In genomic region chr14:70707138-70708038, GRCh38 we compare ENCODE assay signal across 9 cellular contexts.
DNase-seq lines count a peak whose midpoint lies in the region; ATAC-seq and TF ChIP-seq lines count a peak whose summit lies in the region.
"Had no signal": no experiment of that assay in that cellular context is flagged by ENCODE, and none has a peak within 500 bp of the region (broad histone marks: within the 10 kb centered on the region; RNA-seq: fewer than 3 reads in every experiment).

No MANE protein-coding gene starts in this region.

- intact Hi-C loops in sciatic nerve (cut with DNase I), result no loop called here

- no peak for TF ChIP-seq CTCF in progenitor cell of endocrine pancreas (IDR thresholded peaks at IDR 0.05; ENCODE audit: unreplicated experiment)
- no peak for TF ChIP-seq CTCF in glutamatergic neuron (IDR thresholded peaks at IDR 0.05; ENCODE audit: partially characterized antibody, unreplicated experiment)

- H3K27me3 Mint-ChIP-seq in T-helper 2 cell treated with Interferon-gamma antibody and Interleukin-4, amounts not matched to agents 5 μg/mL and 100 μg/mL, for 36 hours (ENCODE audit: low read depth), result peaks cover 18% of the 10 kb centered on the region
- H3K27me3 Mint-ChIP-seq in progenitor cell of endocrine pancreas (peaks cover 9% of the 10 kb centered on the region), glutamatergic neuron (ENCODE audit: unreplicated experiment) (peaks cover 1% of the 10 kb centered on the region)
- H3K27me3 Mint-ChIP-seq: activated naive CD8-positive, alpha-beta T cell had no signal

- H3K27ac Mint-ChIP-seq in T-helper 2 cell treated with Interferon-gamma antibody and Interleukin-4, amounts not matched to agents 5 μg/mL and 100 μg/mL, for 36 hours, result no peak overlapping the region
- no peak overlapping the region for H3K27ac Mint-ChIP-seq in progenitor cell of endocrine pancreas
- no peak overlapping the region for H3K27ac Mint-ChIP-seq in glutamatergic neuron (ENCODE audit: unreplicated experiment)
- H3K27ac Mint-ChIP-seq: activated naive CD8-positive, alpha-beta T cell had no signal

- ATAC-seq in HG03103 (IDR thresholded peaks at IDR 0.05; ENCODE audit: low read depth, unreplicated experiment) (peak; percentile 63), sciatic nerve (no peak)

- DNase-seq in AG20443 (ENCODE audit: low spot score) (peak; percentile 90), myocyte (ENCODE audit: low read depth) (peak; percentile 80), sciatic nerve (ENCODE audit: low spot score) (no peak), progenitor cell of endocrine pancreas (ENCODE audit: low spot score, unreplicated experiment) (no peak), glutamatergic neuron (no peak)
- DNase-seq in T-helper 2 cell treated with Interferon-gamma antibody and Interleukin-4, amounts not matched to agents 5 μg/mL and 100 μg/mL, for 36 hours (ENCODE audit: low spot score), result peak; percentile 7

- peak; percentile 16 for TF ChIP-seq POLR2A in GM18951 (IDR thresholded peaks at IDR 0.05; ENCODE audit: extremely low read depth, insufficient read depth, insufficient read length)

- H3K4me3 Mint-ChIP-seq in T-helper 2 cell treated with Interferon-gamma antibody and Interleukin-4, amounts not matched to agents 5 μg/mL and 100 μg/mL, for 36 hours, result no peak overlapping the region
- H3K4me3 Mint-ChIP-seq in progenitor cell of endocrine pancreas (ENCODE audit: low read depth) (no peak overlapping the region), glutamatergic neuron (ENCODE audit: unreplicated experiment) (no peak overlapping the region)
- H3K4me3 Mint-ChIP-seq: activated naive CD8-positive, alpha-beta T cell had no signal

- H3K9me3 Mint-ChIP-seq in T-helper 2 cell treated with Interferon-gamma antibody and Interleukin-4, amounts not matched to agents 5 μg/mL and 100 μg/mL, for 36 hours, result no peaks in the 10 kb centered on the region
- H3K9me3 Mint-ChIP-seq in progenitor cell of endocrine pancreas (ENCODE audit: low read depth) (no peaks in the 10 kb centered on the region), glutamatergic neuron (ENCODE audit: unreplicated experiment) (no peaks in the 10 kb centered on the region)

- no peaks in the 10 kb centered on the region for H3K36me3 Mint-ChIP-seq in T-helper 2 cell treated with Interferon-gamma antibody and Interleukin-4, amounts not matched to agents 5 μg/mL and 100 μg/mL, for 36 hours (ENCODE audit: low read depth)
- H3K36me3 Mint-ChIP-seq in progenitor cell of endocrine pancreas (ENCODE audit: insufficient read depth) (no peaks in the 10 kb centered on the region), glutamatergic neuron (ENCODE audit: unreplicated experiment) (peaks cover 4% of the 10 kb centered on the region)
- H3K36me3 Mint-ChIP-seq: activated naive CD8-positive, alpha-beta T cell had no signal

- in situ Hi-C loops in GM18951 (cut with MboI; ENCODE audit: low sequenced_read_pairs, unreplicated experiment), result loop anchor here (25.0 kb wide), 1 partner anchor 255 kb away; no protein-coding TSS in a partner anchor

- H3K4me1 Mint-ChIP-seq in T-helper 2 cell treated with Interferon-gamma antibody and Interleukin-4, amounts not matched to agents 5 μg/mL and 100 μg/mL, for 36 hours (ENCODE audit: low read depth), result no peaks in the 10 kb centered on the region
- H3K4me1 Mint-ChIP-seq in progenitor cell of endocrine pancreas (ENCODE audit: low read depth), result peaks cover 7% of the 10 kb centered on the region
- no peaks in the 10 kb centered on the region for H3K4me1 Mint-ChIP-seq in glutamatergic neuron (ENCODE audit: low read depth, unreplicated experiment)

Comparison
In these comparisons a context has a peak if more than half of its experiments do, and no peak if none do; other contexts are left out.
1. DNase-seq: peak in AG20443 (single experiment), T-helper 2 cell treated with Interferon-gamma antibody and Interleukin-4, amounts not matched to agents 5 μg/mL and 100 μg/mL, for 36 hours (single experiment) and myocyte (single experiment); none in sciatic nerve (single experiment), progenitor cell of endocrine pancreas (single experiment) and glutamatergic neuron (single experiment).